19 cellular contexts compared by ENCODE assay signal in genomic region chr1:41850029-41850428, GRCh38.
DNase-seq lines count a peak whose midpoint lies in the region; ATAC-seq and TF ChIP-seq lines count a peak whose summit lies in the region.
"Had no signal": no experiment of that assay in that cellular context is flagged by ENCODE, and none has a peak within 500 bp of the region (broad histone marks: within the 10 kb centered on the region; RNA-seq: fewer than 3 reads in every experiment).

No MANE protein-coding gene starts in this region.

- H3K4me1 Mint-ChIP-seq in activated naive CD8-positive, alpha-beta T cell treated with anti-CD3 and anti-CD28 coated beads, Interleukin-2, amount 10 ng/mL, durations not matched to agents 7 days and 5 days = peaks cover 22% of the 10 kb centered on the region
- peaks cover 14% of the 10 kb centered on the region for H3K4me1 Mint-ChIP-seq in CD14-positive monocyte
- H3K4me1 Mint-ChIP-seq: neural progenitor cell had no signal

- H3K36me3 ChIP-seq in mammary epithelial cell (ENCODE audit: insufficient read depth, low read length) (no peaks in the 10 kb centered on the region), breast epithelium (no peaks in the 10 kb centered on the region)
- H3K36me3 ChIP-seq: MG63, neural progenitor cell had no signal

- TF ChIP-seq POLR2A in breast epithelium (IDR thresholded peaks at IDR 0.05) = no peak

- no peak overlapping the region for H3K9ac ChIP-seq in mammary epithelial cell (ENCODE audit: insufficient read depth, low read length)
- H3K9ac ChIP-seq: neural progenitor cell had no signal

- dilution Hi-C loops in mammary epithelial cell (cut with HindIII; ENCODE audit: low sequenced_read_pairs) = no loop called here

- in situ Hi-C loops in mammary epithelial cell (cut with MboI; ENCODE audit: low sequenced_read_pairs in 2 of 2) = no loop called here

- H3K4me3 Mint-ChIP-seq in activated naive CD8-positive, alpha-beta T cell treated with anti-CD3 and anti-CD28 coated beads, Interleukin-2, amount 10 ng/mL, durations not matched to agents 7 days and 5 days = peak overlapping the region; percentile 20
- H3K4me3 Mint-ChIP-seq in CD14-positive monocyte = no peak overlapping the region
- H3K4me3 Mint-ChIP-seq: HFFc6, neural progenitor cell, WTC11 had no signal

- H3K79me2 ChIP-seq in mammary epithelial cell (ENCODE audit: insufficient read depth, low read length) = no peaks in the 10 kb centered on the region

- intact Hi-C loops in mammary epithelial cell (cut with micrococcal nuclease) (no loop called here), breast epithelium (cut with DNase I; ENCODE audit: low total_unique reads) (no loop called here), CD14-positive monocyte (cut with micrococcal nuclease) (no loop called here)

- H4K20me1 ChIP-seq in mammary epithelial cell (ENCODE audit: insufficient read depth, low read length) = no peaks in the 10 kb centered on the region

- H3K9me3 Mint-ChIP-seq in activated naive CD8-positive, alpha-beta T cell treated with anti-CD3 and anti-CD28 coated beads, Interleukin-2, amount 10 ng/mL, durations not matched to agents 7 days and 5 days = no peaks in the 10 kb centered on the region
- peaks cover 0 to 5% (median 3%) of the 10 kb centered on the region in 7 donors for H3K9me3 Mint-ChIP-seq in CD14-positive monocyte
- H3K9me3 Mint-ChIP-seq: HFFc6, neural progenitor cell, WTC11 had no signal

- TF ChIP-seq CTCF in mammary epithelial cell (conservative IDR thresholded peaks at IDR 0.05 in 1 of 2, IDR thresholded peaks at IDR 0.05 in 1 of 2; ENCODE audit: extremely low read depth in 1 of 2, insufficient read depth in 1 of 2, low read depth in 1 of 2, low read length in 2 of 2) (no peak), breast epithelium (IDR thresholded peaks at IDR 0.05) (no peak), CD14-positive monocyte (IDR thresholded peaks at IDR 0.05) (no peak)

- H2AFZ ChIP-seq in mammary epithelial cell (ENCODE audit: low read depth, low read length) = no peak overlapping the region
- H2AFZ ChIP-seq: neural progenitor cell had no signal

- H3K27ac ChIP-seq in mammary epithelial cell (ENCODE audit: insufficient read depth, low read depth, low read length) (no peak overlapping the region), breast epithelium (no peak overlapping the region)
- H3K27ac ChIP-seq: neural progenitor cell had no signal

- peaks cover 12% of the 10 kb centered on the region for H3K36me3 Mint-ChIP-seq in activated naive CD8-positive, alpha-beta T cell treated with anti-CD3 and anti-CD28 coated beads, Interleukin-2, amount 10 ng/mL, durations not matched to agents 7 days and 5 days
- H3K36me3 Mint-ChIP-seq in CD14-positive monocyte = peaks cover 0 to 2% of the 10 kb centered on the region in 2 donors
- H3K36me3 Mint-ChIP-seq: neural progenitor cell, WTC11 had no signal

- DNase-seq in mammary epithelial cell (peak; percentile 21), breast epithelium (ENCODE audit: low spot score in 2 of 2) (no peak), RPMI7951 (ENCODE audit: low read depth) (peak; percentile 51), T-helper 9 cell (no peak), CD14-positive monocyte (ENCODE audit: low spot score) (no peak)
- no peak for DNase-seq in activated naive CD8-positive, alpha-beta T cell treated with anti-CD3 and anti-CD28 coated beads, Interleukin-2, amount 10 ng/mL, durations not matched to agents 7 days and 5 days
- peak; percentile 16 for DNase-seq in stimulated activated naive CD8-positive, alpha-beta T cell treated with anti-CD3 and anti-CD28 coated beads, Interleukin-15, Interleukin-2, amounts not matched to agents 100 U/mL and 50 U/mL, for 24 hours
- DNase-seq: anterior cingulate cortex, COR-L47, HFFc6, hypothalamus, mesenchymal stem cell, MG63, NCI-H1694, NCI-H446 treated with DMSO at 0.1 percent for 48 hours had no signal

- H3K4me2 ChIP-seq in mammary epithelial cell (ENCODE audit: insufficient read depth, low read depth, low read length) = no peak overlapping the region
- H3K4me2 ChIP-seq: neural progenitor cell had no signal

- peak overlapping the region; percentile 35 for H3K27ac Mint-ChIP-seq in activated naive CD8-positive, alpha-beta T cell treated with anti-CD3 and anti-CD28 coated beads, Interleukin-2, amount 10 ng/mL, durations not matched to agents 7 days and 5 days
- no peak overlapping the region for H3K27ac Mint-ChIP-seq in CD14-positive monocyte
- H3K27ac Mint-ChIP-seq: HFFc6, neural progenitor cell, WTC11 had no signal

- POLR2A ChIA-PET in activated naive CD8-positive, alpha-beta T cell treated with anti-CD3 and anti-CD28 coated beads, Interleukin-2, amount 10 ng/mL, durations not matched to agents 7 days and 5 days (lab: Charles Lee) = interaction anchor here (1.0 kb wide), 1 partner anchor 69 kb away, joined by 3 read pairs; the partner anchor contains the start of gene HIVEP3

- ATAC-seq in activated naive CD8-positive, alpha-beta T cell treated with anti-CD3 and anti-CD28 coated beads, Interleukin-2, amount 10 ng/mL, durations not matched to agents 7 days and 5 days (ENCODE audit: low read depth) = peak; percentile 98
- peak; percentile 91 for ATAC-seq in stimulated activated naive CD8-positive, alpha-beta T cell treated with anti-CD3 and anti-CD28 coated beads, Interleukin-15, Interleukin-2, amounts not matched to agents 100 U/mL and 50 U/mL, for 24 hours
- ATAC-seq in HG02885 (IDR thresholded peaks at IDR 0.05; ENCODE audit: poor library complexity, unreplicated experiment) = no peak
- ATAC-seq: Right ventricle myocardium inferior, WTC11 had no signal

- H3K4me3 ChIP-seq in mammary epithelial cell (replicated peaks in 1 of 3; ENCODE audit: insufficient read depth in 1 of 3, low read depth in 2 of 3, low read length in 3 of 3) (no peak overlapping the region), breast epithelium (no peak overlapping the region)
- H3K4me3 ChIP-seq: MG63, neural progenitor cell had no signal

- H3K4me1 ChIP-seq in mammary epithelial cell (ENCODE audit: insufficient read depth, low read length) = peaks cover 40% of the 10 kb centered on the region
- no peaks in the 10 kb centered on the region for H3K4me1 ChIP-seq in breast epithelium
- H3K4me1 ChIP-seq: neural progenitor cell had no signal

- CTCF ChIA-PET in mammary epithelial cell (lab: Charles Lee; ENCODE audit: low non-redundant PET) = no interaction called here

- no peaks in the 10 kb centered on the region for H3K9me3 ChIP-seq in mammary epithelial cell (replicated peaks; ENCODE audit: insufficient read depth, low read length)
- no peaks in the 10 kb centered on the region for H3K9me3 ChIP-seq in breast epithelium
- H3K9me3 ChIP-seq: MG63 had no signal

- WGBS in mammary epithelial cell (ENCODE audit: low coverage, missing lambda C conversion rate) = 93% methylated on average over 1 of the region's 2 CpGs

- no peaks in the 10 kb centered on the region for H3K27me3 Mint-ChIP-seq in activated naive CD8-positive, alpha-beta T cell treated with anti-CD3 and anti-CD28 coated beads, Interleukin-2, amount 10 ng/mL, durations not matched to agents 7 days and 5 days
- H3K27me3 Mint-ChIP-seq in CD14-positive monocyte (ENCODE audit: low read depth in 3 of 3) = peaks cover 0 to 6% (median 0%) of the 10 kb centered on the region in 3 donors

- H3K27me3 ChIP-seq in mammary epithelial cell (ENCODE audit: insufficient read depth, low read length) (no peaks in the 10 kb centered on the region), breast epithelium (no peaks in the 10 kb centered on the region)
- H3K27me3 ChIP-seq: MG63, neural progenitor cell had no signal

- BruUV-seq in mammary epithelial cell (replicated peaks; lab: Mats Ljungman, UMichigan) = no TSS peak

Comparison
In these comparisons a context has a peak if more than half of its experiments do, and no peak if none do; other contexts are left out.
1. DNase-seq: peak in mammary epithelial cell (single experiment), RPMI7951 (single experiment) and stimulated activated naive CD8-positive, alpha-beta T cell treated with anti-CD3 and anti-CD28 coated beads, Interleukin-15, Interleukin-2, amounts not matched to agents 100 U/mL and 50 U/mL, for 24 hours (single experiment); none in breast epithelium (0 of 2), activated naive CD8-positive, alpha-beta T cell treated with anti-CD3 and anti-CD28 coated beads, Interleukin-2, amount 10 ng/mL, durations not matched to agents 7 days and 5 days (single experiment), T-helper 9 cell (single experiment) and CD14-positive monocyte (single experiment).